Comparison of ENCODE assay signal across 1 cellular context in the genomic region with DNA sequence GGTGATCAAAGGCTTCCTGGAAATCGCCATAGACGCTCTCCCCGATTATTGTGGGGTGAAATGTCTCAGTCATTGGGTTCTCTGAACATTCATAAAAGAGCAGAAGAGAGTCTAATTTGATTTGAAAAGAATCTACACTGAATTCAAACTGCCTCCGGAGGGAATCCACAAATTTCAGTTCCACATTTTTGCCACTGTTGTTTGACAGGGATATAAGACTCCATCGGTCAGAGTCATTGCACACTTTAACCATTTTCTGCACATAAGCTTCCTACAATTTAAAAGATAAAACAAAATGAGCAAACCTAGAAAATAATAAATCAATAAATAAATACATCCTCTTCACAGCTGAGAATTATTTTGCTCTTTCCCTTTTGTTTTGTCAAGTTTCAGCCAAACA.
TF ChIP-seq lines count a peak whose summit lies in the region.

No MANE protein-coding gene starts in this region.

TF ChIP-seq in K562, 482 proteins besides CTCF, POLR2A, EP300 and RAD21 (continued from another document):
- TF ChIP-seq TEAD4 (IDR thresholded peaks at IDR 0.05; ENCODE audit: low read length) (no peak), TEAD4 (CRISPR knock-in tag; IDR thresholded peaks at IDR 0.05; ENCODE audit: borderline replicate concordance) (no peak), CEBPB (tag; IDR thresholded peaks at IDR 0.05) (no peak), ZNF778 (CRISPR knock-in tag; IDR thresholded peaks at IDR 0.05) (no peak), ZNF76 (CRISPR knock-in tag; IDR thresholded peaks at IDR 0.05; ENCODE audit: borderline replicate concordance) (no peak), L3MBTL2 (IDR thresholded peaks at IDR 0.05) (no peak), ZC3H4 (CRISPR knock-in tag; IDR thresholded peaks at IDR 0.05; ENCODE audit: borderline replicate concordance) (no peak), TAF9B (IDR thresholded peaks at IDR 0.05; ENCODE audit: partially characterized antibody) (no peak), HDAC8 (tag; IDR thresholded peaks at IDR 0.05) (no peak)
- TF ChIP-seq, protein P1, sequence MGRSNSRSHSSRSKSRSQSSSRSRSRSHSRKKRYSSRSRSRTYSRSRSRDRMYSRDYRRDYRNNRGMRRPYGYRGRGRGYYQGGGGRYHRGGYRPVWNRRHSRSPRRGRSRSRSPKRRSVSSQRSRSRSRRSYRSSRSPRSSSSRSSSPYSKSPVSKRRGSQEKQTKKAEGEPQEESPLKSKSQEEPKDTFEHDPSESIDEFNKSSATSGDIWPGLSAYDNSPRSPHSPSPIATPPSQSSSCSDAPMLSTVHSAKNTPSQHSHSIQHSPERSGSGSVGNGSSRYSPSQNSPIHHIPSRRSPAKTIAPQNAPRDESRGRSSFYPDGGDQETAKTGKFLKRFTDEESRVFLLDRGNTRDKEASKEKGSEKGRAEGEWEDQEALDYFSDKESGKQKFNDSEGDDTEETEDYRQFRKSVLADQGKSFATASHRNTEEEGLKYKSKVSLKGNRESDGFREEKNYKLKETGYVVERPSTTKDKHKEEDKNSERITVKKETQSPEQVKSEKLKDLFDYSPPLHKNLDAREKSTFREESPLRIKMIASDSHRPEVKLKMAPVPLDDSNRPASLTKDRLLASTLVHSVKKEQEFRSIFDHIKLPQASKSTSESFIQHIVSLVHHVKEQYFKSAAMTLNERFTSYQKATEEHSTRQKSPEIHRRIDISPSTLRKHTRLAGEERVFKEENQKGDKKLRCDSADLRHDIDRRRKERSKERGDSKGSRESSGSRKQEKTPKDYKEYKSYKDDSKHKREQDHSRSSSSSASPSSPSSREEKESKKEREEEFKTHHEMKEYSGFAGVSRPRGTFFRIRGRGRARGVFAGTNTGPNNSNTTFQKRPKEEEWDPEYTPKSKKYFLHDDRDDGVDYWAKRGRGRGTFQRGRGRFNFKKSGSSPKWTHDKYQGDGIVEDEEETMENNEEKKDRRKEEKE (IDR thresholded peaks at IDR 0.05; ENCODE audit: borderline replicate concordance in 1 of 2, control insufficient read depth in 1 of 2, low read depth in 2 of 2, low read length in 1 of 2): no peak
- TF ChIP-seq, protein P2, sequence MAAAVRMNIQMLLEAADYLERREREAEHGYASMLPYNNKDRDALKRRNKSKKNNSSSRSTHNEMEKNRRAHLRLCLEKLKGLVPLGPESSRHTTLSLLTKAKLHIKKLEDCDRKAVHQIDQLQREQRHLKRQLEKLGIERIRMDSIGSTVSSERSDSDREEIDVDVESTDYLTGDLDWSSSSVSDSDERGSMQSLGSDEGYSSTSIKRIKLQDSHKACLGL (CRISPR knock-in tag; IDR thresholded peaks at IDR 0.05; ENCODE audit: borderline replicate concordance, poor library complexity, severe bottlenecking): no peak
- TF ChIP-seq, protein P3, sequence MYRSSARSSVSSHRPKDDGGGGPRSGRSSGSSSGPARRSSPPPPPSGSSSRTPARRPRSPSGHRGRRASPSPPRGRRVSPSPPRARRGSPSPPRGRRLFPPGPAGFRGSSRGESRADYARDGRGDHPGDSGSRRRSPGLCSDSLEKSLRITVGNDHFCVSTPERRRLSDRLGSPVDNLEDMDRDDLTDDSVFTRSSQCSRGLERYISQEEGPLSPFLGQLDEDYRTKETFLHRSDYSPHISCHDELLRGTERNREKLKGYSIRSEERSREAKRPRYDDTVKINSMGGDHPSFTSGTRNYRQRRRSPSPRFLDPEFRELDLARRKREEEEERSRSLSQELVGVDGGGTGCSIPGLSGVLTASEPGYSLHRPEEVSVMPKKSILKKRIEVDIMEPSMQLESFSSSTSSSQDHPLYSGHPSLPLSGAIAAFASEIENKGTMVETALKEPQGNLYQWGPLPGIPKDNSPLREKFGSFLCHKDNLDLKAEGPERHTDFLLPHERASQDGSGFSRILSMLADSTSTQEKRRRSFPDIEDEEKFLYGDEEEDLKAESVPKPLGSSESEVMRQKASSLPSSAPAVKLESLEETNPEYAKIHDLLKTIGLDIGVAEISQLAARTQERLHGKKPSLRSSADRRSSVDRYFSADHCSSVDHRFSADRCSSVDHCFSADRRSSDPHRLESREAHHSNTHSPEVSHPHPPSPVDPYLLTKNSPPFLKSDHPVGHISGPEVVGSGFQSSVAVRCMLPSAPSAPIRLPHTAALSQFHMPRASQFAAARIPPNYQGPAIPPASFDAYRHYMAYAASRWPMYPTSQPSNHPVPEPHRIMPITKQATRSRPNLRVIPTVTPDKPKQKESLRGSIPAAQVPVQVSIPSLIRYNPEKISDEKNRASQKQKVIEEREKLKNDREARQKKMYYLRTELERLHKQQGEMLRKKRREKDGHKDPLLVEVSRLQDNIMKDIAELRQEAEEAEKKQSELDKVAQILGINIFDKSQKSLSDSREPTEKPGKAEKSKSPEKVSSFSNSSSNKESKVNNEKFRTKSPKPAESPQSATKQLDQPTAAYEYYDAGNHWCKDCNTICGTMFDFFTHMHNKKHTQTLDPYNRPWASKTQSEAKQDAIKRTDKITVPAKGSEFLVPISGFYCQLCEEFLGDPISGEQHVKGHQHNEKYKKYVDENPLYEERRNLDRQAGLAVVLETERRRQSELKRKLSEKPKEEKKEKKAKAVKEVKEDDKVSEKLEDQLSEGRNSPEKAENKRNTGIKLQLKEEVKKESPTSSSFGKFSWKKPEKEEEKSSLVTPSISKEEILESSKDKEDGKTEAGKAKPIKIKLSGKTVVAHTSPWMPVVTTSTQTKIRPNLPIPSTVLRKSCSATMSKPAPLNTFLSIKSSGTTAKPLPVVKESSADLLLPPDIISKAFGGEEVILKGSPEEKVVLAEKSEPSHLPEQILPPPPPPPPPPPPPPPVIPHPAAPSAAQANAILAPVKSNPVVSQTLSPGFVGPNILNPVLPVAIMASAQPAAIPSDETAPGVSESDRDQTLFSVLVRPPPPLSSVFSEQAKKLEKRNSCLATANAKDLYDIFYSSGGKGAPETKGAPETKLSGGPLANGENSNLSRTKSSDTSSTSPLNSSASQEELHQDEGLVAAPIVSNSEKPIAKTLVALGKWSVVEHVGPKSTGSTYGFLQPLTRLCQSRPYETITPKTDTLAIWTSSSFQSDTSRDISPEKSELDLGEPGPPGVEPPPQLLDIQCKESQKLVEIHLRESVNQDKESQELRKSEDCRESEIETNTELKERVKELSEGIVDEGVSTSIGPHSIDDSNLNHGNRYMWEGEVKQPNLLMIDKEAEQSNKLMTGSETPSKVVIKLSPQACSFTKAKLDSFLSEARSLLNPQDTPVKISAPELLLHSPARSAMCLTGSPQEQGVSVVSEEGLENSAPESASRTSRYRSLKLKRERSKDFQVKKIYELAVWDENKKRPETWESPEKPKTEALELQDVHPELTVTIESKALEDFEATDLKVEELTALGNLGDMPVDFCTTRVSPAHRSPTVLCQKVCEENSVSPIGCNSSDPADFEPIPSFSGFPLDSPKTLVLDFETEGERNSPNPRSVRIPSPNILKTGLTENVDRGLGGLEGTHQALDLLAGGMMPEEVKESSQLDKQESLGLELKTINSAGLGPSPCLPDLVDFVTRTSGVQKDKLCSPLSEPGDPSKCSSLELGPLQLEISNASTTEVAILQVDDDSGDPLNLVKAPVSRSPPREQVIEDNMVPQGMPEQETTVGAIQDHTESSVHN (IDR thresholded peaks at IDR 0.05; ENCODE audit: borderline replicate concordance in 1 of 2, low read depth in 1 of 2): no peak
